In genomic region chr5:54637654-54638053, GRCh38 we compare ENCODE assay signal across 16 cellular contexts.
DNase-seq lines count a peak whose midpoint lies in the region; ATAC-seq, FAIRE-seq and TF ChIP-seq lines count a peak whose summit lies in the region.
"Had no signal": no experiment of that assay in that cellular context is flagged by ENCODE, and none has a peak within 500 bp of the region (broad histone marks: within the 10 kb centered on the region; RNA-seq: fewer than 3 reads in every experiment).

No MANE protein-coding gene starts in this region.

- peaks cover 23 to 34% (median 32%) of the 10 kb centered on the region in 3 donors for H3K4me1 Mint-ChIP-seq in CD8-positive, alpha-beta memory T cell
- H3K4me1 Mint-ChIP-seq in endothelial cell (ENCODE audit: unreplicated experiment), result no peaks in the 10 kb centered on the region

- no peaks in the 10 kb centered on the region for H3K36me3 ChIP-seq in CD8-positive, alpha-beta memory T cell (ENCODE audit: insufficient read depth, low read length)
- H3K36me3 ChIP-seq in GM12878 (ENCODE audit: control insufficient read depth in 2 of 2, insufficient read depth in 2 of 2, low read length in 1 of 2), result no peaks in the 10 kb centered on the region
- no peaks in the 10 kb centered on the region for H3K36me3 ChIP-seq in heart right ventricle
- no peaks in the 10 kb centered on the region for H3K36me3 ChIP-seq in osteoblast (ENCODE audit: insufficient read depth, low read length)
- H3K36me3 ChIP-seq: transverse colon had no signal

- SMC1A ChIA-PET in GM12878 (lab: Charles Lee; ENCODE audit: uncharacterized antibody, unreplicated experiment), result interaction anchor here (0.9 to 1.1 kb wide), 3 partner anchors 13 to 25 kb away, joined by 3 read pairs; no protein-coding TSS in a partner anchor

- H3K4me2 ChIP-seq in GM12878 (ENCODE audit: control insufficient read depth, insufficient read depth), result no peak overlapping the region
- no peak overlapping the region for H3K4me2 ChIP-seq in osteoblast (ENCODE audit: insufficient read depth, low read length)

- H3K27ac ChIP-seq in CD8-positive, alpha-beta memory T cell (ENCODE audit: low read depth, low read length), result no peak overlapping the region
- no peak overlapping the region for H3K27ac ChIP-seq in GM12878 (ENCODE audit: control insufficient read depth, insufficient read depth)
- no peak overlapping the region for H3K27ac ChIP-seq in heart right ventricle
- no peak overlapping the region for H3K27ac ChIP-seq in osteoblast (ENCODE audit: low read depth, low read length)
- H3K27ac ChIP-seq: transverse colon had no signal

- H3K4me3 ChIP-seq in CD8-positive, alpha-beta memory T cell (ENCODE audit: low read length), result peak overlapping the region; percentile 21
- H3K4me3 ChIP-seq in GM12878, result no peak overlapping the region
- H3K4me3 ChIP-seq in heart right ventricle, result no peak overlapping the region
- H3K4me3 ChIP-seq in osteoblast (ENCODE audit: insufficient read depth, low read length), result no peak overlapping the region
- H3K4me3 ChIP-seq: transverse colon had no signal

- peaks cover 19% of the 10 kb centered on the region for H3K4me1 ChIP-seq in CD8-positive, alpha-beta memory T cell (ENCODE audit: insufficient read depth, low read length)
- H3K4me1 ChIP-seq in GM12878 (ENCODE audit: control insufficient read depth, insufficient read depth, low read length) (no peaks in the 10 kb centered on the region), heart right ventricle (peaks cover 0 to 10% (median 0%) of the 10 kb centered on the region in 9 donors), osteoblast (ENCODE audit: insufficient read depth, low read length) (no peaks in the 10 kb centered on the region)
- H3K4me1 ChIP-seq: transverse colon had no signal

- WGBS in GM12878 (ENCODE audit: insufficient coverage, insufficient replicate concordance, low lambda C conversion rate, missing lambda C conversion rate), result 35% methylated on average over 6 of the region's 6 CpGs
- 67 to 72% methylated on average over 6 of the region's 6 CpGs for WGBS in heart right ventricle, 2 donors

- H3K9me3 Mint-ChIP-seq in CD8-positive, alpha-beta memory T cell, result no peaks in the 10 kb centered on the region
- H3K9me3 Mint-ChIP-seq in endothelial cell (ENCODE audit: unreplicated experiment), result no peaks in the 10 kb centered on the region
- H3K9me3 Mint-ChIP-seq: activated naive CD4-positive, alpha-beta T cell treated with anti-CD3 and anti-CD28 coated beads, Interleukin-2, amount 10 ng/mL, durations not matched to agents 7 days and 5 days had no signal

- intact Hi-C loops in GM12878 (cut with micrococcal nuclease; ENCODE audit: unreplicated experiment) (no loop called here), heart right ventricle (cut with DNase I) (no loop called here)

- no peak overlapping the region for H2AFZ ChIP-seq in GM12878 (ENCODE audit: control insufficient read depth, low read depth, low read length)
- H2AFZ ChIP-seq in osteoblast (ENCODE audit: low read length), result peak overlapping the region; percentile 47

- no peak for TF ChIP-seq EP300 in GM12878 (IDR thresholded peaks at IDR 0.05; ENCODE audit: borderline replicate concordance in 1 of 2, control insufficient read depth in 1 of 2, low read depth in 2 of 2, low read length in 2 of 2)

- H3K4me3 Mint-ChIP-seq in CD8-positive, alpha-beta memory T cell, result peak overlapping the region in 5 of 7 donors; percentile 7 to 45 (median 37)
- H3K4me3 Mint-ChIP-seq in endothelial cell (ENCODE audit: unreplicated experiment), result no peak overlapping the region
- H3K4me3 Mint-ChIP-seq: activated naive CD4-positive, alpha-beta T cell treated with anti-CD3 and anti-CD28 coated beads, Interleukin-2, amount 10 ng/mL, durations not matched to agents 7 days and 5 days had no signal

- no peaks in the 10 kb centered on the region for H3K9me3 ChIP-seq in CD8-positive, alpha-beta memory T cell (ENCODE audit: low read length)
- H3K9me3 ChIP-seq in GM12878 (replicated peaks; ENCODE audit: control insufficient read depth, insufficient read depth, low read length) (no peaks in the 10 kb centered on the region), heart right ventricle (no peaks in the 10 kb centered on the region), osteoblast (ENCODE audit: low read depth, low read length) (no peaks in the 10 kb centered on the region)
- H3K9me3 ChIP-seq: transverse colon had no signal

- no peak overlapping the region for H3K9ac ChIP-seq in GM12878 (ENCODE audit: control insufficient read depth, insufficient read depth, low read length)

- POLR2A ChIA-PET in CD8-positive, alpha-beta memory T cell (lab: Charles Lee), result interaction anchor here (2.1 kb wide), 1 partner anchor 27 kb away, joined by 14 read pairs; no protein-coding TSS in a partner anchor
- POLR2A ChIA-PET in GM12878 (lab: Charles Lee), result interaction anchor here (0.5 kb wide), 1 partner anchor 112 kb away, joined by 5 read pairs; no protein-coding TSS in a partner anchor

- H3K79me2 ChIP-seq in GM12878 (ENCODE audit: control insufficient read depth, insufficient read depth, low read length) (no peaks in the 10 kb centered on the region), osteoblast (ENCODE audit: insufficient read depth, low read length) (no peaks in the 10 kb centered on the region)

- DNase-seq in CD8-positive, alpha-beta memory T cell, result no peak
- DNase-seq in GM12878 (ENCODE audit: low read depth, low spot score) (no peak), heart right ventricle (peak; percentile 23), osteoblast (ENCODE audit: insufficient read length, low spot score, missing footprints) (no peak), DMS 273 (lab: John Stamatoyannopoulos, UW; ENCODE audit: unreplicated experiment) (no peak), endothelial cell (ENCODE audit: low spot score) (no peak), ACHN (no peak), NK-92 (lab: John Stamatoyannopoulos, UW; ENCODE audit: unreplicated experiment) (no peak)
- DNase-seq: activated CD8-positive, alpha-beta memory T cell treated with anti-CD3 and anti-CD28 coated beads, Interleukin-2, amount 50 U/mL, for 48 hours; activated naive CD4-positive, alpha-beta T cell treated with anti-CD3 and anti-CD28 coated beads, Interleukin-2, amount 10 ng/mL, durations not matched to agents 7 days and 5 days; kidney glomerular epithelial cell; NCI-H1048; NCI-H748 treated with DMSO at 0.1 percent for 48 hours; transverse colon had no signal

- no peak for TF ChIP-seq POLR2A in GM12878 (IDR thresholded peaks at IDR 0.05; ENCODE audit: low read depth, low read length)

- RAD21 ChIA-PET in GM12878 (lab: Charles Lee; ENCODE audit: unreplicated experiment), result no interaction called here

- no peaks in the 10 kb centered on the region for H4K20me1 ChIP-seq in GM12878 (ENCODE audit: control insufficient read depth, insufficient read depth)
- no peaks in the 10 kb centered on the region for H4K20me1 ChIP-seq in osteoblast (ENCODE audit: insufficient read depth, low read length)

- no peaks in the 10 kb centered on the region for H3K27me3 ChIP-seq in CD8-positive, alpha-beta memory T cell (ENCODE audit: insufficient read depth, low read length, poor library complexity, severe bottlenecking)
- no peaks in the 10 kb centered on the region for H3K27me3 ChIP-seq in GM12878 (replicated peaks in 1 of 2; ENCODE audit: control insufficient read depth in 2 of 2, insufficient read depth in 2 of 2, low read length in 1 of 2)
- H3K27me3 ChIP-seq in heart right ventricle, result no peaks in the 10 kb centered on the region
- no peaks in the 10 kb centered on the region for H3K27me3 ChIP-seq in osteoblast (ENCODE audit: insufficient read depth, low read length)
- H3K27me3 ChIP-seq: transverse colon had no signal

- ATAC-seq in GM12878 (no peak), heart right ventricle (peak in 7 of 8 donors; percentile 21 to 75 (median 51))

- H3K27ac Mint-ChIP-seq in CD8-positive, alpha-beta memory T cell, result peak overlapping the region in 5 of 8 donors; percentile 5 to 72 (median 28)
- no peak overlapping the region for H3K27ac Mint-ChIP-seq in endothelial cell (ENCODE audit: unreplicated experiment)
- H3K27ac Mint-ChIP-seq: activated naive CD4-positive, alpha-beta T cell treated with anti-CD3 and anti-CD28 coated beads, Interleukin-2, amount 10 ng/mL, durations not matched to agents 7 days and 5 days had no signal

- no peaks in the 10 kb centered on the region for H3K36me3 Mint-ChIP-seq in CD8-positive, alpha-beta memory T cell
- H3K36me3 Mint-ChIP-seq in endothelial cell (ENCODE audit: low read depth, unreplicated experiment), result no peaks in the 10 kb centered on the region

- TF ChIP-seq CTCF in GM12878 (IDR thresholded peaks at IDR 0.05 in 2 of 3, conservative IDR thresholded peaks at IDR 0.05 in 1 of 3; ENCODE audit: control insufficient read depth in 2 of 3, extremely low read depth in 1 of 3, insufficient read depth in 1 of 3, low read depth in 3 of 3, low read length in 3 of 3), result no peak
- TF ChIP-seq CTCF in heart right ventricle (IDR thresholded peaks at IDR 0.05), result no peak
- TF ChIP-seq CTCF in osteoblast (IDR thresholded peaks at IDR 0.05; ENCODE audit: extremely low read depth, low read depth, low read length), result no peak
- TF ChIP-seq CTCF in endothelial cell (IDR thresholded peaks at IDR 0.05; ENCODE audit: unreplicated experiment), result no peak

- no peak for TF ChIP-seq RAD21 in GM12878 (IDR thresholded peaks at IDR 0.05; ENCODE audit: insufficient read depth, low read depth, low read length)

- H3K27me3 Mint-ChIP-seq in CD8-positive, alpha-beta memory T cell, result no peaks in the 10 kb centered on the region
- no peaks in the 10 kb centered on the region for H3K27me3 Mint-ChIP-seq in endothelial cell (ENCODE audit: unreplicated experiment)
- H3K27me3 Mint-ChIP-seq: activated naive CD4-positive, alpha-beta T cell treated with anti-CD3 and anti-CD28 coated beads, Interleukin-2, amount 10 ng/mL, durations not matched to agents 7 days and 5 days; naive thymus-derived CD4-positive, alpha-beta T cell had no signal

- no TSS peak for BruUV-seq in GM12878 (replicated peaks; lab: Mats Ljungman, UMichigan)

- CTCF ChIA-PET in CD8-positive, alpha-beta memory T cell (lab: Charles Lee), result interaction anchor here (1.8 kb wide), 2 partner anchors 27 to 106 kb away, joined by 3 to 4 read pairs; no protein-coding TSS in a partner anchor
- CTCF ChIA-PET in GM12878 (lab: Yijun Ruan, JAX), result no interaction called here

- no peak for FAIRE-seq in GM12878 (lab: Jason Lieb, UNC)
- FAIRE-seq: RCC 7860 had no signal

- in situ Hi-C loops in GM12878 (cut with MboI), result no loop called here
- in situ Hi-C loops in ACHN (cut with HindIII; ENCODE audit: low pct_ligation_motif_present, low pct_unique_long_range_greater_than_20kb, low sequenced_read_pairs), result no loop called here

TF ChIP-seq in GM12878, 131 proteins besides CTCF, POLR2A, EP300 and RAD21 (continues in another document):
- TF ChIP-seq IKZF1 (conservative IDR thresholded peaks at IDR 0.05), result 0 out of 2 replicates have a peak, but pooled peaks have one; percentile 20
- TF ChIP-seq NR2F1 (conservative IDR thresholded peaks at IDR 0.05), result 0 out of 2 replicates have a peak, but pooled peaks have one; percentile 22
- no peak for TF ChIP-seq ATF3 (IDR thresholded peaks at IDR 0.05; ENCODE audit: borderline replicate concordance, extremely low read depth, low read depth, low read length)
- TF ChIP-seq HDAC2 (IDR thresholded peaks at IDR 0.05), result no peak

Comparison
In these comparisons a context has a peak if more than half of its experiments do, and no peak if none do; other contexts are left out.
1. DNase-seq: peak in heart right ventricle (2 of 2); none in CD8-positive, alpha-beta memory T cell (0 of 5), GM12878 (single experiment), osteoblast (single experiment), DMS 273 (single experiment), endothelial cell (single experiment), ACHN (single experiment) and NK-92 (single experiment).